Comparison of ENCODE assay signal across 13 cellular contexts in genomic region chr17:73316919-73317505, GRCh38. TPM values are rescaled to one million over a fixed set of nuclear protein-coding genes. Genes with fewer than 3 reads are reported as not detected.
A peak's percentile ranks its signal among the peaks of the same experiment; 100 is the strongest.
DNase-seq lines count a peak whose midpoint lies in the region; ATAC-seq and TF ChIP-seq lines count a peak whose summit lies in the region.
"Had no signal": no experiment of that assay in that cellular context is flagged by ENCODE, and none has a peak within 500 bp of the region (broad histone marks: within the 10 kb centered on the region; RNA-seq: fewer than 3 reads in every experiment).

No MANE protein-coding gene starts in this region.

- ATAC-seq in activated naive CD8-positive, alpha-beta T cell treated with anti-CD3 and anti-CD28 coated beads, Interleukin-2, amount 50 U/mL, for 24 hours, result peak; percentile 4
- peak; percentile 72 for ATAC-seq in HG03039 (IDR thresholded peaks at IDR 0.05; ENCODE audit: unreplicated experiment)
- peak; percentile 93 to 94 for ATAC-seq in stimulated activated naive B cell treated with anti-CD40 and anti-IgM and Interleukin-4, amounts not matched to agents 10 μg/mL and 1 μg/mL and 100 μg/mL, for 72 hours (replicated peaks)

- H3K27me3 Mint-ChIP-seq in activated naive CD8-positive, alpha-beta T cell treated with anti-CD3 and anti-CD28 coated beads, Interleukin-2, amount 50 U/mL, for 24 hours, result peaks cover 2% of the 10 kb centered on the region
- H3K27me3 Mint-ChIP-seq in activated naive CD8-positive, alpha-beta T cell treated with anti-CD3 and anti-CD28 coated beads for 36 hours, result peaks cover 4% of the 10 kb centered on the region
- H3K27me3 Mint-ChIP-seq in stimulated activated naive B cell treated with anti-CD40 and anti-IgM and Interleukin-4, amounts not matched to agents 10 μg/mL and 1 μg/mL and 100 μg/mL, for 72 hours, result no peaks in the 10 kb centered on the region

- TF ChIP-seq CTCF in cardiac fibroblast (IDR thresholded peaks at IDR 0.05; ENCODE audit: low read depth, low read length), result no peak

- DNase-seq in activated naive CD8-positive, alpha-beta T cell treated with anti-CD3 and anti-CD28 coated beads, Interleukin-2, amount 50 U/mL, for 24 hours, result no peak
- DNase-seq in activated naive CD8-positive, alpha-beta T cell treated with anti-CD3 and anti-CD28 coated beads for 36 hours, result no peak
- DNase-seq in cardiac fibroblast (ENCODE audit: low read depth in 2 of 2) (peak; percentile 68 to 78), amniotic stem cell (lab: John Stamatoyannopoulos, UW) (no peak), NCI-H226 (no peak), HPDE6-E6E7 (ENCODE audit: extremely low spot score) (no peak)
- DNase-seq in stimulated activated naive B cell treated with anti-CD40 and anti-IgM and Interleukin-4, amounts not matched to agents 10 μg/mL and 1 μg/mL and 100 μg/mL, for 72 hours, result peak; percentile 73
- DNase-seq: dermis blood vessel endothelial cell, T-helper 9 cell had no signal

- H3K9me3 Mint-ChIP-seq in activated naive CD8-positive, alpha-beta T cell treated with anti-CD3 and anti-CD28 coated beads, Interleukin-2, amount 50 U/mL, for 24 hours, result no peaks in the 10 kb centered on the region
- no peaks in the 10 kb centered on the region for H3K9me3 Mint-ChIP-seq in activated naive CD8-positive, alpha-beta T cell treated with anti-CD3 and anti-CD28 coated beads for 36 hours
- no peaks in the 10 kb centered on the region for H3K9me3 Mint-ChIP-seq in stimulated activated naive B cell treated with anti-CD40 and anti-IgM and Interleukin-4, amounts not matched to agents 10 μg/mL and 1 μg/mL and 100 μg/mL, for 72 hours

- no peaks in the 10 kb centered on the region for H3K36me3 Mint-ChIP-seq in activated naive CD8-positive, alpha-beta T cell treated with anti-CD3 and anti-CD28 coated beads, Interleukin-2, amount 50 U/mL, for 24 hours (ENCODE audit: low read depth)
- no peaks in the 10 kb centered on the region for H3K36me3 Mint-ChIP-seq in activated naive CD8-positive, alpha-beta T cell treated with anti-CD3 and anti-CD28 coated beads for 36 hours
- no peaks in the 10 kb centered on the region for H3K36me3 Mint-ChIP-seq in stimulated activated naive B cell treated with anti-CD40 and anti-IgM and Interleukin-4, amounts not matched to agents 10 μg/mL and 1 μg/mL and 100 μg/mL, for 72 hours

- H3K4me3 ChIP-seq in cardiac fibroblast (replicated peaks in 1 of 2; ENCODE audit: low read depth in 2 of 2, low read length in 2 of 2), result no peak overlapping the region
- H3K4me3 ChIP-seq: prostate gland had no signal

- no peaks in the 10 kb centered on the region for H3K4me1 Mint-ChIP-seq in activated naive CD8-positive, alpha-beta T cell treated with anti-CD3 and anti-CD28 coated beads, Interleukin-2, amount 50 U/mL, for 24 hours
- H3K4me1 Mint-ChIP-seq in activated naive CD8-positive, alpha-beta T cell treated with anti-CD3 and anti-CD28 coated beads for 36 hours, result no peaks in the 10 kb centered on the region
- H3K4me1 Mint-ChIP-seq in stimulated activated naive B cell treated with anti-CD40 and anti-IgM and Interleukin-4, amounts not matched to agents 10 μg/mL and 1 μg/mL and 100 μg/mL, for 72 hours, result peaks cover 18 to 22% of the 10 kb centered on the region in 2 donors

- no peak overlapping the region for H3K4me3 Mint-ChIP-seq in activated naive CD8-positive, alpha-beta T cell treated with anti-CD3 and anti-CD28 coated beads, Interleukin-2, amount 50 U/mL, for 24 hours
- H3K4me3 Mint-ChIP-seq in activated naive CD8-positive, alpha-beta T cell treated with anti-CD3 and anti-CD28 coated beads for 36 hours, result no peak overlapping the region
- peak overlapping the region in 1 of 2 donors; percentile 17 for H3K4me3 Mint-ChIP-seq in stimulated activated naive B cell treated with anti-CD40 and anti-IgM and Interleukin-4, amounts not matched to agents 10 μg/mL and 1 μg/mL and 100 μg/mL, for 72 hours

- H3K27ac Mint-ChIP-seq in activated naive CD8-positive, alpha-beta T cell treated with anti-CD3 and anti-CD28 coated beads, Interleukin-2, amount 50 U/mL, for 24 hours, result no peak overlapping the region
- no peak overlapping the region for H3K27ac Mint-ChIP-seq in activated naive CD8-positive, alpha-beta T cell treated with anti-CD3 and anti-CD28 coated beads for 36 hours
- no peak overlapping the region for H3K27ac Mint-ChIP-seq in stimulated activated naive B cell treated with anti-CD40 and anti-IgM and Interleukin-4, amounts not matched to agents 10 μg/mL and 1 μg/mL and 100 μg/mL, for 72 hours

RNA-seq across cellular contexts. Expression of gene CDC42EP4, which starts 5.2 kb away (rescaled TPM):
- total RNA-seq in activated naive CD8-positive, alpha-beta T cell treated with anti-CD3 and anti-CD28 coated beads for 36 hours, result under 1 TPM; 0.56 to 0.98 TPM

RNA-seq across cellular contexts. Expression of gene CPSF4L, which starts 55.3 kb away (rescaled TPM):
- total RNA-seq in activated naive CD8-positive, alpha-beta T cell treated with anti-CD3 and anti-CD28 coated beads for 36 hours, result not detected
- total RNA-seq: A673, dermis blood vessel endothelial cell, NCI-H460, prostate gland had no signal

Comparison
In these comparisons a context has a peak if more than half of its experiments do, and no peak if none do; other contexts are left out.
1. ATAC-seq: peak in every context shown above with its lines; median percentile 94 in stimulated activated naive B cell treated with anti-CD40 and anti-IgM and Interleukin-4, amounts not matched to agents 10 μg/mL and 1 μg/mL and 100 μg/mL, for 72 hours; 72 in HG03039; 4 in activated naive CD8-positive, alpha-beta T cell treated with anti-CD3 and anti-CD28 coated beads, Interleukin-2, amount 50 U/mL, for 24 hours.
2. DNase-seq: peak in cardiac fibroblast (2 of 2) and stimulated activated naive B cell treated with anti-CD40 and anti-IgM and Interleukin-4, amounts not matched to agents 10 μg/mL and 1 μg/mL and 100 μg/mL, for 72 hours (single experiment); none in activated naive CD8-positive, alpha-beta T cell treated with anti-CD3 and anti-CD28 coated beads, Interleukin-2, amount 50 U/mL, for 24 hours (single experiment), activated naive CD8-positive, alpha-beta T cell treated with anti-CD3 and anti-CD28 coated beads for 36 hours (single experiment), amniotic stem cell (single experiment), NCI-H226 (single experiment) and HPDE6-E6E7 (single experiment).